ENCODE assay signal across 12 cellular contexts in the genomic region with DNA sequence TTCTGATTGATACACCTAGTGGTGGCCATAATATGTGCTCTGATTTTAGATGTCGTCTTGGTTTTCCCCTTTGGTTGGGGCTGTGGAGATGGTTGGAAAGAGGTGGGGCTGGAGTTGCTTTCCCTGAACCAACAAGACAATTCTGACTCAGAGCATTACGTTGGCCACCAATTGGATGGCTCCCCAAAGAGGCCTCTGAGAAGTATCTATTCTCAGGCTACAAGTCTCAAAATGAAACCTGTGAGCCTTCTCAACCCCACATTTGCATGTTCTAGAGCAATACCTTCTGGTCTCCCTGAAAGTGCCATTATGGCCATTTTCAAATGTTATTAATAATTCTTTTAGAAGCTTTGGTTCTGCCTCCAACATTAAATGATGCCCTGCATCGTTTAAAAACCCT.
DNase-seq lines count a peak whose midpoint lies in the region; ATAC-seq lines count a peak whose summit lies in the region.
"Had no signal": no experiment of that assay in that cellular context is flagged by ENCODE, and none has a peak within 500 bp of the region (broad histone marks: within the 10 kb centered on the region; RNA-seq: fewer than 3 reads in every experiment).

No MANE protein-coding gene starts in this region.

- H3K27ac Mint-ChIP-seq in activated T-cell treated with anti-CD3 and anti-CD28 coated beads, Interleukin-2, amount 50 U/mL, for 72 hours = no peak overlapping the region
- H3K27ac Mint-ChIP-seq in stimulated activated effector memory CD8-positive, alpha-beta T cell treated with anti-CD3 and anti-CD28 coated beads, Interleukin-12 subunit alpha, Interleukin-12 subunit beta, amount 100 ng/mL, for 72 hours = no peak overlapping the region
- H3K27ac Mint-ChIP-seq: activated naive CD4-positive, alpha-beta T cell treated with anti-CD3 and anti-CD28 coated beads, Interleukin-2, amount 50 U/mL, for 24 hours; stimulated activated memory B cell treated with anti-CD40 and anti-IgM and Interleukin-4, amounts not matched to agents 10 μg/mL and 1 μg/mL and 100 μg/mL, for 72 hours had no signal

- peak; percentile 88 to 97 for ATAC-seq in activated T-cell treated with anti-CD3 and anti-CD28 coated beads, Interleukin-2, amount 50 U/mL, for 72 hours (replicated peaks in 1 of 2)
- ATAC-seq in GM21529 (IDR thresholded peaks at IDR 0.05; ENCODE audit: unreplicated experiment) (peak; percentile 99), HG03108 (IDR thresholded peaks at IDR 0.05; ENCODE audit: unreplicated experiment) (peak; percentile 95)
- no peak for ATAC-seq in stimulated activated effector memory CD8-positive, alpha-beta T cell treated with anti-CD3 and anti-CD28 coated beads, Interleukin-12 subunit alpha, Interleukin-12 subunit beta, amount 100 ng/mL, for 72 hours
- ATAC-seq: A549; stimulated activated memory B cell treated with anti-CD40 and anti-IgM and Interleukin-4, amounts not matched to agents 10 μg/mL and 1 μg/mL and 100 μg/mL, for 72 hours had no signal

- H3K4me1 Mint-ChIP-seq in activated T-cell treated with anti-CD3 and anti-CD28 coated beads, Interleukin-2, amount 50 U/mL, for 72 hours (ENCODE audit: low read depth) = peaks cover 16% of the 10 kb centered on the region
- no peaks in the 10 kb centered on the region for H3K4me1 Mint-ChIP-seq in stimulated activated effector memory CD8-positive, alpha-beta T cell treated with anti-CD3 and anti-CD28 coated beads, Interleukin-12 subunit alpha, Interleukin-12 subunit beta, amount 100 ng/mL, for 72 hours
- H3K4me1 Mint-ChIP-seq: activated naive CD4-positive, alpha-beta T cell treated with anti-CD3 and anti-CD28 coated beads, Interleukin-2, amount 50 U/mL, for 24 hours; stimulated activated memory B cell treated with anti-CD40 and anti-IgM and Interleukin-4, amounts not matched to agents 10 μg/mL and 1 μg/mL and 100 μg/mL, for 72 hours had no signal

- no peaks in the 10 kb centered on the region for H3K36me3 Mint-ChIP-seq in activated T-cell treated with anti-CD3 and anti-CD28 coated beads, Interleukin-2, amount 50 U/mL, for 72 hours (ENCODE audit: insufficient read depth in 2 of 2)
- H3K36me3 Mint-ChIP-seq in stimulated activated effector memory CD8-positive, alpha-beta T cell treated with anti-CD3 and anti-CD28 coated beads, Interleukin-12 subunit alpha, Interleukin-12 subunit beta, amount 100 ng/mL, for 72 hours = no peaks in the 10 kb centered on the region
- H3K36me3 Mint-ChIP-seq: activated naive CD4-positive, alpha-beta T cell treated with anti-CD3 and anti-CD28 coated beads, Interleukin-2, amount 50 U/mL, for 24 hours; stimulated activated memory B cell treated with anti-CD40 and anti-IgM and Interleukin-4, amounts not matched to agents 10 μg/mL and 1 μg/mL and 100 μg/mL, for 72 hours had no signal

- peaks cover 0 to 5% of the 10 kb centered on the region in 2 donors for H3K9me3 Mint-ChIP-seq in activated T-cell treated with anti-CD3 and anti-CD28 coated beads, Interleukin-2, amount 50 U/mL, for 72 hours
- H3K9me3 Mint-ChIP-seq in stimulated activated effector memory CD8-positive, alpha-beta T cell treated with anti-CD3 and anti-CD28 coated beads, Interleukin-12 subunit alpha, Interleukin-12 subunit beta, amount 100 ng/mL, for 72 hours = peaks cover 9% of the 10 kb centered on the region
- H3K9me3 Mint-ChIP-seq: activated naive CD4-positive, alpha-beta T cell treated with anti-CD3 and anti-CD28 coated beads, Interleukin-2, amount 50 U/mL, for 24 hours had no signal

- peak; percentile 19 to 61 for DNase-seq in activated T-cell treated with anti-CD3 and anti-CD28 coated beads, Interleukin-2, amount 50 U/mL, for 72 hours
- DNase-seq in activated T-cell treated with anti-CD3 and anti-CD28 coated beads for 4 hours (no peak), NCI-H2227 treated with DMSO at 0.1 percent for 48 hours (lab: John Stamatoyannopoulos, UW) (no peak), NCI-H187 (lab: John Stamatoyannopoulos, UW) (no peak)
- DNase-seq in stimulated activated CD8-positive, alpha-beta memory T cell treated with anti-CD3 and anti-CD28 coated beads, Interleukin-4, amount 100 ng/mL, for 48 hours = peak; percentile 22
- no peak for DNase-seq in stimulated activated effector memory CD8-positive, alpha-beta T cell treated with anti-CD3 and anti-CD28 coated beads, Interleukin-12 subunit alpha, Interleukin-12 subunit beta, amount 100 ng/mL, for 72 hours (ENCODE audit: low spot score in 2 of 2)
- DNase-seq: OCI-M1 had no signal

- H3K27me3 Mint-ChIP-seq in activated T-cell treated with anti-CD3 and anti-CD28 coated beads, Interleukin-2, amount 50 U/mL, for 72 hours (ENCODE audit: low read depth) = no peaks in the 10 kb centered on the region
- H3K27me3 Mint-ChIP-seq: activated naive CD4-positive, alpha-beta T cell treated with anti-CD3 and anti-CD28 coated beads, Interleukin-2, amount 50 U/mL, for 24 hours had no signal

- H3K4me3 Mint-ChIP-seq in activated T-cell treated with anti-CD3 and anti-CD28 coated beads, Interleukin-2, amount 50 U/mL, for 72 hours = no peak overlapping the region
- no peak overlapping the region for H3K4me3 Mint-ChIP-seq in stimulated activated effector memory CD8-positive, alpha-beta T cell treated with anti-CD3 and anti-CD28 coated beads, Interleukin-12 subunit alpha, Interleukin-12 subunit beta, amount 100 ng/mL, for 72 hours
- H3K4me3 Mint-ChIP-seq: activated naive CD4-positive, alpha-beta T cell treated with anti-CD3 and anti-CD28 coated beads, Interleukin-2, amount 50 U/mL, for 24 hours; stimulated activated memory B cell treated with anti-CD40 and anti-IgM and Interleukin-4, amounts not matched to agents 10 μg/mL and 1 μg/mL and 100 μg/mL, for 72 hours had no signal

Comparison
In these comparisons a context has a peak if more than half of its experiments do, and no peak if none do; other contexts are left out.
1. DNase-seq: peak in activated T-cell treated with anti-CD3 and anti-CD28 coated beads, Interleukin-2, amount 50 U/mL, for 72 hours (2 of 2) and stimulated activated CD8-positive, alpha-beta memory T cell treated with anti-CD3 and anti-CD28 coated beads, Interleukin-4, amount 100 ng/mL, for 48 hours (single experiment); none in activated T-cell treated with anti-CD3 and anti-CD28 coated beads for 4 hours (single experiment), stimulated activated effector memory CD8-positive, alpha-beta T cell treated with anti-CD3 and anti-CD28 coated beads, Interleukin-12 subunit alpha, Interleukin-12 subunit beta, amount 100 ng/mL, for 72 hours (0 of 2), NCI-H2227 treated with DMSO at 0.1 percent for 48 hours (single experiment) and NCI-H187 (0 of 2).